Comparison of ENCODE assay signal across 8 cellular contexts in genomic region chr17:65137076-65137935, GRCh38. TPM values are rescaled to one million over a fixed set of nuclear protein-coding genes. Genes with fewer than 3 reads are reported as not detected.
A peak's percentile ranks its signal among the peaks of the same experiment; 100 is the strongest.
DNase-seq lines count a peak whose midpoint lies in the region; ATAC-seq, FAIRE-seq and TF ChIP-seq lines count a peak whose summit lies in the region.

Gene RGS9, plus strand, starts transcription at chr17:65137370. Its CDS starts 171 bp downstream, at chr17:65137541.

- H3K9me3 Mint-ChIP-seq in CD14-positive monocyte, result peaks cover 0 to 2% (median 0%) of the 10 kb centered on the region in 7 donors

- H3K9ac ChIP-seq in endothelial cell of umbilical vein (replicated peaks; ENCODE audit: extremely low read depth, insufficient read depth, low read length), result no peak within 1 kb of the TSS

- H3K9me3 ChIP-seq in endothelial cell of umbilical vein (replicated peaks; ENCODE audit: control insufficient read depth, insufficient read depth, low read length), result no peaks in the 10 kb centered on the region

- no peaks in the 10 kb centered on the region for H4K20me1 ChIP-seq in endothelial cell of umbilical vein (replicated peaks; ENCODE audit: control insufficient read depth, extremely low read depth, insufficient read depth, low read length)

- peak; percentile 65 for DNase-seq in CD14-positive monocyte (ENCODE audit: low spot score)
- DNase-seq in NCI-H82 (lab: John Stamatoyannopoulos, UW), result peak; percentile 87
- DNase-seq in activated CD8-positive, alpha-beta memory T cell treated with anti-CD3 and anti-CD28 coated beads for 48 hours (ENCODE audit: low read depth in 2 of 3, low spot score in 2 of 3), result peak; percentile 63 to 70 (median 67)
- peak; percentile 77 for DNase-seq in endothelial cell of umbilical vein (ENCODE audit: low read depth, low spot score)
- peak; percentile 91 for DNase-seq in midbrain (lab: John Stamatoyannopoulos, UW)
- DNase-seq in stimulated activated CD8-positive, alpha-beta memory T cell treated with anti-CD3 and anti-CD28 coated beads, Interleukin-15, amount 100 ng/mL, for 48 hours (ENCODE audit: low read depth in 2 of 2), result peak; percentile 76 to 78

- no peaks in the 10 kb centered on the region for H3K79me2 ChIP-seq in endothelial cell of umbilical vein (ENCODE audit: control insufficient read depth, insufficient read depth, low read length)

- POLR2A ChIA-PET in endothelial cell of umbilical vein (lab: Charles Lee), result no interaction called here

- peak within 1 kb of the TSS in 3 of 7 donors; percentile 41 to 73 (median 71) for H3K27ac Mint-ChIP-seq in CD14-positive monocyte

- H3K27ac ChIP-seq in endothelial cell of umbilical vein (ENCODE audit: insufficient read depth, low read depth, low read length), result no peak within 1 kb of the TSS

- H2AFZ ChIP-seq in endothelial cell of umbilical vein (ENCODE audit: low read depth, low read length), result peak within 1 kb of the TSS; percentile 81

- peaks cover 13 to 17% of the 10 kb centered on the region in 2 experiments for H3K27me3 ChIP-seq in endothelial cell of umbilical vein (ENCODE audit: control insufficient read depth in 2 of 2, insufficient read depth in 2 of 2, low read length in 2 of 2)

- H3K27me3 Mint-ChIP-seq in CD14-positive monocyte (ENCODE audit: low read depth in 3 of 3), result peaks cover 38 to 47% (median 44%) of the 10 kb centered on the region in 3 donors

- H3K4me2 ChIP-seq in endothelial cell of umbilical vein (ENCODE audit: insufficient read depth, low read length), result peak within 1 kb of the TSS; percentile 65

- H3K4me1 ChIP-seq in endothelial cell of umbilical vein (ENCODE audit: control insufficient read depth, extremely low read depth, insufficient read depth, low read length), result peaks cover 5% of the 10 kb centered on the region

- ATAC-seq in GM19395 (IDR thresholded peaks at IDR 0.05; ENCODE audit: unreplicated experiment) (peak; percentile 94), HG03520 (IDR thresholded peaks at IDR 0.05; ENCODE audit: unreplicated experiment) (peak; percentile 80)

- CTCF ChIA-PET in endothelial cell of umbilical vein (lab: Charles Lee), result interaction anchor here (0.6 to 4.5 kb wide), 44 partner anchors 9 to 1103 kb away, joined by 3 to 55 read pairs (median 5); partner anchors contain the start of genes GNA13 and LRRC37A3

- peaks cover 13% of the 10 kb centered on the region for H3K4me1 Mint-ChIP-seq in CD14-positive monocyte

- dilution Hi-C loops in endothelial cell of umbilical vein (cut with MboI; ENCODE audit: extremely low pct_ligation_motif_present, low sequenced_read_pairs), result no loop called here

- no peak for TF ChIP-seq POLR2A in endothelial cell of umbilical vein (IDR thresholded peaks at IDR 0.05; ENCODE audit: low read depth, low read length)

- H3K36me3 Mint-ChIP-seq in CD14-positive monocyte, result no peaks in the 10 kb centered on the region

- peak within 1 kb of the TSS in 2 of 3 experiments; percentile 17 to 24 for H3K4me3 ChIP-seq in endothelial cell of umbilical vein (replicated peaks in 1 of 3; ENCODE audit: insufficient read depth in 1 of 3, low read depth in 1 of 3, low read length in 3 of 3)

- no peaks in the 10 kb centered on the region for H3K36me3 ChIP-seq in endothelial cell of umbilical vein (ENCODE audit: control insufficient read depth in 2 of 2, extremely low read depth in 1 of 2, insufficient read depth in 2 of 2, low read length in 2 of 2)

- peak within 1 kb of the TSS; percentile 62 to 89 for H3K4me3 Mint-ChIP-seq in CD14-positive monocyte

- no TSS peak for BruUV-seq in endothelial cell of umbilical vein (replicated peaks; lab: Mats Ljungman, UMichigan)

- peak; percentile 94 for TF ChIP-seq CTCF in CD14-positive monocyte (IDR thresholded peaks at IDR 0.05)
- peak; percentile 91 to 97 for TF ChIP-seq CTCF in endothelial cell of umbilical vein (IDR thresholded peaks at IDR 0.05; ENCODE audit: extremely low read depth in 1 of 2, insufficient read depth in 1 of 2, low read depth in 1 of 2, low read length in 2 of 2)

- FAIRE-seq in endothelial cell of umbilical vein (lab: Jason Lieb, UNC), result peak; percentile 96

- intact Hi-C loops in CD14-positive monocyte (cut with micrococcal nuclease) (no loop called here), endothelial cell of umbilical vein (cut with micrococcal nuclease) (loop anchor here (1.0 to 2.0 kb wide), 5 partner anchors 14 to 171 kb away; no protein-coding TSS in a partner anchor)

- no peaks in the 10 kb centered on the region for H3K9me1 ChIP-seq in endothelial cell of umbilical vein (replicated peaks; ENCODE audit: control insufficient read depth, extremely low read depth, insufficient read depth, low read length)

TF ChIP-seq in endothelial cell of umbilical vein, 7 proteins besides CTCF, POLR2A, EP300 and RAD21:
- peak; percentile 24 for TF ChIP-seq POLR2AphosphoS5 (IDR thresholded peaks at IDR 0.05; ENCODE audit: insufficient read depth, low read depth, low read length)
- no peak for TF ChIP-seq MAX (IDR thresholded peaks at IDR 0.05; ENCODE audit: insufficient read depth, insufficient read length)
- peak; percentile 46 for TF ChIP-seq EZH2 (IDR thresholded peaks at IDR 0.05; ENCODE audit: borderline replicate concordance, low read depth, low read length, severe bottlenecking)

RNA-seq across cellular contexts. Expression of gene RGS9, which starts in this region (rescaled TPM):
- polyA plus RNA-seq in CD14-positive monocyte (not detected), endothelial cell of umbilical vein (0.61 and 0.75 TPM in 2 replicates)
- total RNA-seq in endothelial cell of umbilical vein, result 1.4 and 1.7 TPM in 2 replicates
- 0.79 and 1.0 TPM in 2 replicates for polyA plus RNA-seq in endothelial cell of umbilical vein (2011; cell fraction: cytosol; rRNA removed)
- 0.91 and 1.2 TPM in 2 replicates for polyA plus RNA-seq in endothelial cell of umbilical vein (2011; cell fraction: nucleus; rRNA removed)
- polyA plus RNA-seq in endothelial cell of umbilical vein (2012), result 0.50 and 0.83 TPM in 2 replicates
- 0.68 and 0.85 TPM in 2 replicates for polyA minus RNA-seq in endothelial cell of umbilical vein
- polyA minus RNA-seq in endothelial cell of umbilical vein (2011; cell fraction: cytosol; rRNA and poly(A)+ RNA removed), result not detected
- 0.38 TPM in 1 of 2 replicates, not detected in the other for polyA minus RNA-seq in endothelial cell of umbilical vein (2011; cell fraction: nucleus; rRNA and poly(A)+ RNA removed)

Comparison
In these comparisons a context has a peak if more than half of its experiments do, and no peak if none do; other contexts are left out.
1. Peak in DNase-seq in CD14-positive monocyte; RNA of the gene not detected or under 1 TPM.